ENCODE assay signal across 16 cellular contexts in genomic region chr12:70754330-70754741, GRCh38.
DNase-seq lines count a peak whose midpoint lies in the region; ATAC-seq, FAIRE-seq and TF ChIP-seq lines count a peak whose summit lies in the region.
"Had no signal": no experiment of that assay in that cellular context is flagged by ENCODE, and none has a peak within 500 bp of the region (broad histone marks: within the 10 kb centered on the region; RNA-seq: fewer than 3 reads in every experiment).

No MANE protein-coding gene starts in this region.

- WGBS in small intestine, 3 donors = 17 to 51% (median 22%) methylated on average over 6 of the region's 6 CpGs
- 65% methylated on average over 6 of the region's 6 CpGs for WGBS in SK-N-SH (ENCODE audit: low lambda C conversion rate)
- 39 to 48% (median 43%) methylated on average over 6 of the region's 6 CpGs for WGBS in heart left ventricle, 4 donors
- WGBS in upper lobe of left lung, 2 donors = 51 to 56% methylated on average over 6 of the region's 6 CpGs

- DNase-seq in HCT116 (ENCODE audit: low read depth, low spot score) = no peak
- DNase-seq in OCI-M1 (lab: John Stamatoyannopoulos, UW) = peak; percentile 73
- DNase-seq in fibroblast of pulmonary artery (ENCODE audit: low read depth) = no peak
- DNase-seq in small intestine = peak; percentile 40
- no peak for DNase-seq in SK-N-SH
- DNase-seq in heart left ventricle = no peak
- DNase-seq in upper lobe of left lung = no peak
- DNase-seq: activated B cell treated with CpG ODN at 0.5 μM for 24 hours; BE2C; body of pancreas; DMS 273 treated with DMSO at 0.1 percent for 48 hours; NCI-H1092 treated with DMSO at 0.1 percent for 48 hours; stimulated activated CD4-positive, alpha-beta T cell treated with anti-CD3 and anti-CD28 coated beads, Interleukin-4, amount 100 ng/mL, for 4 hours had no signal

- intact Hi-C loops in HCT116 (cut with micrococcal nuclease) = no loop called here
- intact Hi-C loops in heart left ventricle (cut with DNase I) = no loop called here

- H3K4me2 ChIP-seq in HCT116 (ENCODE audit: low read length) = peak overlapping the region; percentile 52
- no peak overlapping the region for H3K4me2 ChIP-seq in SK-N-SH
- H3K4me2 ChIP-seq: PC-9 had no signal

- TF ChIP-seq EP300 in SK-N-SH (IDR thresholded peaks at IDR 0.05; ENCODE audit: borderline replicate concordance in 1 of 2, low read depth in 1 of 2, low read length in 1 of 2) = no peak
- TF ChIP-seq EP300 in upper lobe of left lung (IDR thresholded peaks at IDR 0.05) = no peak

- H3K9ac ChIP-seq in HCT116 (ENCODE audit: low read length) = no peak overlapping the region
- no peak overlapping the region for H3K9ac ChIP-seq in SK-N-SH

- CTCF ChIA-PET in HCT116 (lab: Charles Lee) = no interaction called here
- CTCF ChIA-PET in SK-N-SH (lab: Yijun Ruan, JAX) = interaction anchor here (0.6 kb wide), 1 partner anchor 95 kb away, joined by 3 read pairs; no protein-coding TSS in a partner anchor

- FAIRE-seq in small intestine (lab: Jason Lieb, UNC) = no peak

- H3K79me2 ChIP-seq in HCT116 (ENCODE audit: insufficient read depth, low read length) = no peaks in the 10 kb centered on the region
- H3K79me2 ChIP-seq in SK-N-SH (ENCODE audit: insufficient read depth) = no peaks in the 10 kb centered on the region

- H3F3A ChIP-seq in SK-N-SH (replicated peaks; ENCODE audit: insufficient read depth) = peaks cover 7% of the 10 kb centered on the region

- H3K4me1 ChIP-seq in HCT116 (ENCODE audit: control insufficient read depth in 1 of 2, insufficient read depth in 2 of 2, low read length in 2 of 2) = peaks cover 8 to 22% of the 10 kb centered on the region in 2 experiments
- no peaks in the 10 kb centered on the region for H3K4me1 ChIP-seq in small intestine (ENCODE audit: control insufficient read depth in 2 of 2, insufficient read depth in 1 of 2, low read depth in 1 of 2, low read length in 1 of 2)
- H3K4me1 ChIP-seq in SK-N-SH (ENCODE audit: control insufficient read depth in 1 of 2, insufficient read depth in 2 of 2, low read depth in 1 of 2, low read length in 1 of 2) = peaks cover 5 to 10% of the 10 kb centered on the region in 2 experiments
- H3K4me1 ChIP-seq in heart left ventricle = no peaks in the 10 kb centered on the region
- H3K4me1 ChIP-seq in upper lobe of left lung = no peaks in the 10 kb centered on the region

- H4K20me1 ChIP-seq in HCT116 (ENCODE audit: insufficient read depth) = no peaks in the 10 kb centered on the region
- H4K20me1 ChIP-seq in SK-N-SH (ENCODE audit: insufficient read depth) = no peaks in the 10 kb centered on the region

- no TSS peak for BruUV-seq in HCT116 (replicated peaks; lab: Mats Ljungman, UMichigan)

- no peak for TF ChIP-seq RAD21 in HCT116 (IDR thresholded peaks at IDR 0.05; ENCODE audit: low read depth)
- TF ChIP-seq RAD21 in SK-N-SH (IDR thresholded peaks at IDR 0.05; ENCODE audit: low read length) = no peak

- H3K36me3 ChIP-seq in HCT116 (ENCODE audit: control insufficient read depth in 1 of 2, insufficient read depth in 2 of 2, low read length in 2 of 2) (no peaks in the 10 kb centered on the region), small intestine (ENCODE audit: control insufficient read depth in 2 of 2, insufficient read depth in 2 of 2, low read length in 2 of 2) (no peaks in the 10 kb centered on the region), SK-N-SH (replicated peaks in 1 of 2; ENCODE audit: control insufficient read depth in 1 of 2, insufficient read depth in 2 of 2, low read length in 1 of 2) (no peaks in the 10 kb centered on the region), heart left ventricle (no peaks in the 10 kb centered on the region), upper lobe of left lung (no peaks in the 10 kb centered on the region)

- no peaks in the 10 kb centered on the region for H3K9me3 ChIP-seq in HCT116 (ENCODE audit: control insufficient read depth in 1 of 2, insufficient read depth in 1 of 2, low read depth in 1 of 2, low read length in 2 of 2)
- H3K9me3 ChIP-seq in small intestine (ENCODE audit: control insufficient read depth, low read depth) = no peaks in the 10 kb centered on the region
- H3K9me3 ChIP-seq in SK-N-SH = no peaks in the 10 kb centered on the region
- no peaks in the 10 kb centered on the region for H3K9me3 ChIP-seq in heart left ventricle
- no peaks in the 10 kb centered on the region for H3K9me3 ChIP-seq in upper lobe of left lung
- H3K9me3 ChIP-seq: BE2C, body of pancreas had no signal

- POLR2A ChIA-PET in HCT116 (lab: Charles Lee) (no interaction called here), SK-N-SH (lab: Yijun Ruan, JAX) (no interaction called here)

- ATAC-seq in HCT116 = peak; percentile 36; the same call in 1 of the 2 replicates
- ATAC-seq in HG03159 (IDR thresholded peaks at IDR 0.05; ENCODE audit: unreplicated experiment) = no peak
- no peak for ATAC-seq in heart left ventricle
- ATAC-seq in upper lobe of left lung (ENCODE audit: low FRiP score in 2 of 2) = no peak
- ATAC-seq: body of pancreas, sciatic nerve had no signal

- TF ChIP-seq POLR2A in HCT116 (IDR thresholded peaks at IDR 0.05; ENCODE audit: borderline replicate concordance, extremely low read depth, insufficient read depth, insufficient read length) (no peak), heart left ventricle (IDR thresholded peaks at IDR 0.05) (no peak), upper lobe of left lung (IDR thresholded peaks at IDR 0.05) (no peak)

- RAD21 ChIA-PET in HCT116 (lab: Charles Lee; ENCODE audit: low non-redundant PET in 1 of 2, low total read pairs in 2 of 2, uncharacterized antibody in 2 of 2, unreplicated experiment in 2 of 2) = no interaction called here

- peak overlapping the region; percentile 86 for H2AFZ ChIP-seq in HCT116 (ENCODE audit: low read depth, low read length, poor library complexity, severe bottlenecking)
- H2AFZ ChIP-seq in SK-N-SH (ENCODE audit: low read depth) = no peak overlapping the region
- H2AFZ ChIP-seq: PC-9 had no signal

- H3K27me3 ChIP-seq in HCT116 (ENCODE audit: insufficient read depth, low read length) = no peaks in the 10 kb centered on the region
- H3K27me3 ChIP-seq in small intestine (ENCODE audit: control insufficient read depth in 2 of 2, insufficient read depth in 2 of 2, low read length in 2 of 2) = no peaks in the 10 kb centered on the region
- no peaks in the 10 kb centered on the region for H3K27me3 ChIP-seq in SK-N-SH (ENCODE audit: insufficient read depth)
- peaks cover 0 to 12% (median 0%) of the 10 kb centered on the region in 9 donors for H3K27me3 ChIP-seq in heart left ventricle
- H3K27me3 ChIP-seq in upper lobe of left lung = no peaks in the 10 kb centered on the region
- H3K27me3 ChIP-seq: BE2C, body of pancreas had no signal

- no peak for TF ChIP-seq CTCF in HCT116 (IDR thresholded peaks at IDR 0.05 in 2 of 3, conservative IDR thresholded peaks at IDR 0.05 in 1 of 3; ENCODE audit: borderline replicate concordance in 1 of 3, insufficient read depth in 1 of 3, low read depth in 2 of 3, low read length in 2 of 3)
- TF ChIP-seq CTCF in fibroblast of pulmonary artery (IDR thresholded peaks at IDR 0.05; ENCODE audit: low read length, missing control alignments) = no peak
- TF ChIP-seq CTCF in SK-N-SH (IDR thresholded peaks at IDR 0.05) = no peak
- TF ChIP-seq CTCF in heart left ventricle (IDR thresholded peaks at IDR 0.05) = no peak
- TF ChIP-seq CTCF in upper lobe of left lung (IDR thresholded peaks at IDR 0.05) = no peak

- H3K9me2 ChIP-seq in HCT116 (ENCODE audit: insufficient read depth) = no peaks in the 10 kb centered on the region
- H3K9me2 ChIP-seq in SK-N-SH = no peaks in the 10 kb centered on the region

- H3K27ac ChIP-seq in HCT116 (ENCODE audit: low read depth, low read length) (no peak overlapping the region), small intestine (ENCODE audit: low read depth in 1 of 2, low read length in 1 of 2) (peak overlapping the region; percentile 64 to 76), SK-N-SH (ENCODE audit: low read depth in 2 of 2, low read length in 1 of 2) (no peak overlapping the region), heart left ventricle (no peak overlapping the region), upper lobe of left lung (no peak overlapping the region)
- H3K27ac ChIP-seq: body of pancreas, PC-9 had no signal

- H3K4me3 ChIP-seq in HCT116 (replicated peaks in 1 of 2; ENCODE audit: low read depth in 1 of 2, low read length in 2 of 2) (peak overlapping the region; percentile 29 to 35), fibroblast of pulmonary artery (replicated peaks; ENCODE audit: low read depth, low read length) (peak overlapping the region; percentile 4), small intestine (ENCODE audit: low read depth in 1 of 2, low read length in 2 of 2) (peak overlapping the region in 1 of 2 donors; percentile 51), SK-N-SH (ENCODE audit: low read depth in 2 of 2, low read length in 1 of 2) (no peak overlapping the region), heart left ventricle (peak overlapping the region in 1 of 12 donors; percentile 16), upper lobe of left lung (no peak overlapping the region)
- H3K4me3 ChIP-seq: body of pancreas, PC-9 had no signal

TF ChIP-seq in HCT116, 20 proteins besides CTCF, POLR2A, EP300 and RAD21 (continues in another document):
- no peak for TF ChIP-seq CBX3 (IDR thresholded peaks at IDR 0.05; ENCODE audit: low read depth)
- TF ChIP-seq ZNF274 (IDR thresholded peaks at IDR 0.05; ENCODE audit: low read depth, low read length) = no peak
- no peak for TF ChIP-seq MAX (IDR thresholded peaks at IDR 0.05)
- TF ChIP-seq JUND (IDR thresholded peaks at IDR 0.05) = no peak
- TF ChIP-seq FOSL1 (IDR thresholded peaks at IDR 0.05; ENCODE audit: low read depth) = no peak
- TF ChIP-seq EZH2 (IDR thresholded peaks at IDR 0.05) = no peak
- no peak for TF ChIP-seq EGR1 (IDR thresholded peaks at IDR 0.05; ENCODE audit: low read depth)

TF ChIP-seq in SK-N-SH, 30 proteins besides CTCF, POLR2A, EP300 and RAD21:
- no peak for TF ChIP-seq ZBTB33 (IDR thresholded peaks at IDR 0.05; ENCODE audit: borderline replicate concordance, low read depth)

Comparison
In these comparisons a context has a peak if more than half of its experiments do, and no peak if none do; other contexts are left out.
1. DNase-seq: peak in OCI-M1 (single experiment) and small intestine (single experiment); none in HCT116 (single experiment), fibroblast of pulmonary artery (single experiment), SK-N-SH (single experiment), heart left ventricle (0 of 5) and upper lobe of left lung (0 of 2).
2. H3K27ac ChIP-seq: peak in small intestine (2 of 2); none in HCT116 (single experiment), SK-N-SH (0 of 2), heart left ventricle (0 of 12) and upper lobe of left lung (0 of 4).
3. H3K4me3 ChIP-seq: peak in HCT116 (2 of 2) and fibroblast of pulmonary artery (single experiment); none in SK-N-SH (0 of 2) and upper lobe of left lung (0 of 4).